Comparison of ENCODE assay signal across 1 cellular context in the genomic region with DNA sequence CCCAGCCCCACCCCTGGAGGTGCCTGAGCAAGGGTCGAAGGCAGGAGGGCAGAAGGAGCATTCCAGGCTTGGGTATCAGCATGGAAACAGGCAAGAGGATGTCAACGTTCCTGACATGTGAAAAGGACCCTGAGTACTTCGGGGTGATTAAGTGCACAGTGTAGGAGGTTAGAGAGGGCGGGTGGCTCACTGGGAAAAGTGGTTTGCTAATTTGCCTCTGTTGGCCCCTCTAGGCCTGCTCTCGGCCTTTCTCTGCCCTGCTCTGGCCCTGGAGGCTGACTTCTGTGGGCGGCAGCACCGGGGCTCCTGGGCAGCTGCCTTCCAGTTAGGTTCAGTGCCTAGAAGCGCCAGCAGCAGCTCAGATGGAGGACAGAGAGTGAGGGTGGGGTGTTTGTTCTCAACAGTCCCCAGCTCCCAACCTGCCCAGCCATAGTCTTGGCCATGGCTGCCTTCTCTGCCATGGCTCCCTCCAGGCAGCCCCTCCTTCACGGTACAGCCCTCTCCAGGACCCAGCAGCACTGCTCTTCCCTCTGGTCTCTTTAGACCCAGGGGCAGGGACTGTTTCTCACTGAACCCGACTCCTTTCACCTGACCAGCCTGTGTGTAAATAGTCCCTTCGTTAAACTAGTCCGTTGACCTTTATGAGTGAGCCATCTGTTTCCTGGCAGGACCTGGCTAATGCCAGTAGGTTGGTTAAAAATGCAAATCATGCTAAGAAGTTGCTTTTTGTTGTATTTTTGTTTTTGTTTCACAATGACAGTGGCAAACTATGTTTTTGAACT.
TF ChIP-seq lines count a peak whose summit lies in the region.

No MANE protein-coding gene starts in this region.

TF ChIP-seq in HepG2, 621 proteins besides CTCF, POLR2A, EP300 and RAD21 (continues in another document):
- TF ChIP-seq ZNF616 (CRISPR knock-in tag; IDR thresholded peaks at IDR 0.05; ENCODE audit: low read depth) (no peak), ZFP36L1 (CRISPR knock-in tag; IDR thresholded peaks at IDR 0.05) (no peak), TEAD2 (CRISPR knock-in tag; IDR thresholded peaks at IDR 0.05) (no peak), CBX1 (IDR thresholded peaks at IDR 0.05; ENCODE audit: low read depth) (no peak), FOSL1 (CRISPR knock-in tag; IDR thresholded peaks at IDR 0.05; ENCODE audit: borderline replicate concordance) (no peak), ZBTB3 (CRISPR knock-in tag; IDR thresholded peaks at IDR 0.05; ENCODE audit: borderline replicate concordance, low read depth) (no peak), ZNF468 (CRISPR knock-in tag; IDR thresholded peaks at IDR 0.05) (no peak), FOXP1 (IDR thresholded peaks at IDR 0.05) (no peak), FOXP1 (CRISPR knock-in tag; IDR thresholded peaks at IDR 0.05) (peak; percentile 27; the same call in 1 of the 2 replicates), ZNF12 (CRISPR knock-in tag; IDR thresholded peaks at IDR 0.05) (no peak), FOXA1 (IDR thresholded peaks at IDR 0.05) (no peak), FOXA1 (CRISPR knock-in tag; IDR thresholded peaks at IDR 0.05) (peak; percentile 27; the same call in 1 of the 2 replicates), ZNF317 (CRISPR knock-in tag; IDR thresholded peaks at IDR 0.05) (no peak), ZNF598 (CRISPR knock-in tag; IDR thresholded peaks at IDR 0.05; ENCODE audit: borderline replicate concordance) (peak; percentile 53; the same call in 1 of the 2 replicates), FOXJ3 (CRISPR knock-in tag; IDR thresholded peaks at IDR 0.05; ENCODE audit: borderline replicate concordance) (no peak), MATR3 (CRISPR knock-in tag; IDR thresholded peaks at IDR 0.05) (no peak), SMARCE1 (IDR thresholded peaks at IDR 0.05; ENCODE audit: borderline replicate concordance) (no peak), ZBTB1 (CRISPR knock-in tag; IDR thresholded peaks at IDR 0.05; ENCODE audit: borderline replicate concordance) (no peak), POLR2G (IDR thresholded peaks at IDR 0.05; ENCODE audit: low read depth, low read length) (no peak), RARG (CRISPR knock-in tag; IDR thresholded peaks at IDR 0.05; ENCODE audit: low read depth) (no peak), ESRRA (CRISPR knock-in tag; IDR thresholded peaks at IDR 0.05; ENCODE audit: low read depth) (0 out of 2 replicates have a peak, but pooled peaks have one; percentile 70), ZNF670 (CRISPR knock-in tag; IDR thresholded peaks at IDR 0.05; ENCODE audit: borderline replicate concordance) (no peak), RBAK (CRISPR knock-in tag; IDR thresholded peaks at IDR 0.05) (peak; percentile 64; the same call in 1 of the 2 replicates), ZNF274 (CRISPR knock-in tag; IDR thresholded peaks at IDR 0.05) (no peak), SRSF1 (optimal IDR thresholded peaks at IDR 0.05; ENCODE audit: low read depth, low read length) (no peak), ZFP36L2 (CRISPR knock-in tag; IDR thresholded peaks at IDR 0.05) (no peak), ZNF296 (CRISPR knock-in tag; conservative IDR thresholded peaks at IDR 0.05) (no peak), HOXA3 (CRISPR knock-in tag; IDR thresholded peaks at IDR 0.05) (0 out of 2 replicates have a peak, but pooled peaks have one; percentile 14), SMAD1 (CRISPR knock-in tag; IDR thresholded peaks at IDR 0.05; ENCODE audit: borderline replicate concordance, low read depth) (no peak), RBFOX2 (IDR thresholded peaks at IDR 0.05; ENCODE audit: low read depth, low read length) (no peak), MED1 (CRISPR knock-in tag; IDR thresholded peaks at IDR 0.05) (no peak), ELF4 (CRISPR knock-in tag; IDR thresholded peaks at IDR 0.05; ENCODE audit: borderline replicate concordance) (no peak), ZBTB8A (CRISPR knock-in tag; IDR thresholded peaks at IDR 0.05; ENCODE audit: borderline replicate concordance, low read depth) (no peak)
- TF ChIP-seq, protein P1, sequence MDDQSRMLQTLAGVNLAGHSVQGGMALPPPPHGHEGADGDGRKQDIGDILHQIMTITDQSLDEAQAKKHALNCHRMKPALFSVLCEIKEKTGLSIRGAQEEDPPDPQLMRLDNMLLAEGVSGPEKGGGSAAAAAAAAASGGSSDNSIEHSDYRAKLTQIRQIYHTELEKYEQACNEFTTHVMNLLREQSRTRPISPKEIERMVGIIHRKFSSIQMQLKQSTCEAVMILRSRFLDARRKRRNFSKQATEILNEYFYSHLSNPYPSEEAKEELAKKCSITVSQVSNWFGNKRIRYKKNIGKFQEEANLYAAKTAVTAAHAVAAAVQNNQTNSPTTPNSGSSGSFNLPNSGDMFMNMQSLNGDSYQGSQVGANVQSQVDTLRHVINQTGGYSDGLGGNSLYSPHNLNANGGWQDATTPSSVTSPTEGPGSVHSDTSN (CRISPR knock-in tag; IDR thresholded peaks at IDR 0.05; ENCODE audit: borderline replicate concordance): no peak
- TF ChIP-seq, protein P2, sequence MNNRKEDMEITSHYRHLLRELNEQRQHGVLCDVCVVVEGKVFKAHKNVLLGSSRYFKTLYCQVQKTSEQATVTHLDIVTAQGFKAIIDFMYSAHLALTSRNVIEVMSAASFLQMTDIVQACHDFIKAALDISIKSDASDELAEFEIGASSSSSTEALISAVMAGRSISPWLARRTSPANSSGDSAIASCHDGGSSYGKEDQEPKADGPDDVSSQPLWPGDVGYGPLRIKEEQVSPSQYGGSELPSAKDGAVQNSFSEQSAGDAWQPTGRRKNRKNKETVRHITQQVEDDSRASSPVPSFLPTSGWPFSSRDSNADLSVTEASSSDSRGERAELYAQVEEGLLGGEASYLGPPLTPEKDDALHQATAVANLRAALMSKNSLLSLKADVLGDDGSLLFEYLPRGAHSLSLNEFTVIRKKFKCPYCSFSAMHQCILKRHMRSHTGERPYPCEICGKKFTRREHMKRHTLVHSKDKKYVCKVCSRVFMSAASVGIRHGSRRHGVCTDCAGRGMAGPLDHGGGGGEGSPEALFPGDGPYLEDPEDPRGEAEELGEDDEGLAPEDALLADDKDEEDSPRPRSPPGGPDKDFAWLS (CRISPR knock-in tag; IDR thresholded peaks at IDR 0.05; ENCODE audit: borderline replicate concordance): no peak
- TF ChIP-seq, protein P3, sequence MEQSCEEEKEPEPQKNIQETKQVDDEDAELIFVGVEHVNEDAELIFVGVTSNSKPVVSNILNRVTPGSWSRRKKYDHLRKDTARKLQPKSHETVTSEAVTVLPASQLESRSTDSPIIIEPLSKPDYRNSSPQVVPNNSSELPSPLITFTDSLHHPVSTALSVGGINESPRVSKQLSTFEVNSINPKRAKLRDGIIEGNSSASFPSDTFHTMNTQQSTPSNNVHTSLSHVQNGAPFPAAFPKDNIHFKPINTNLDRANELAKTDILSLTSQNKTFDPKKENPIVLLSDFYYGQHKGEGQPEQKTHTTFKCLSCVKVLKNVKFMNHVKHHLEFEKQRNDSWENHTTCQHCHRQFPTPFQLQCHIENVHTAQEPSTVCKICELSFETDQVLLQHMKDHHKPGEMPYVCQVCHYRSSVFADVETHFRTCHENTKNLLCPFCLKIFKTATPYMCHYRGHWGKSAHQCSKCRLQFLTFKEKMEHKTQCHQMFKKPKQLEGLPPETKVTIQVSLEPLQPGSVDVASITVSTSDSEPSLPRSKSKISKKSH (CRISPR knock-in tag; IDR thresholded peaks at IDR 0.05; ENCODE audit: borderline replicate concordance): no peak
- TF ChIP-seq, protein P4, sequence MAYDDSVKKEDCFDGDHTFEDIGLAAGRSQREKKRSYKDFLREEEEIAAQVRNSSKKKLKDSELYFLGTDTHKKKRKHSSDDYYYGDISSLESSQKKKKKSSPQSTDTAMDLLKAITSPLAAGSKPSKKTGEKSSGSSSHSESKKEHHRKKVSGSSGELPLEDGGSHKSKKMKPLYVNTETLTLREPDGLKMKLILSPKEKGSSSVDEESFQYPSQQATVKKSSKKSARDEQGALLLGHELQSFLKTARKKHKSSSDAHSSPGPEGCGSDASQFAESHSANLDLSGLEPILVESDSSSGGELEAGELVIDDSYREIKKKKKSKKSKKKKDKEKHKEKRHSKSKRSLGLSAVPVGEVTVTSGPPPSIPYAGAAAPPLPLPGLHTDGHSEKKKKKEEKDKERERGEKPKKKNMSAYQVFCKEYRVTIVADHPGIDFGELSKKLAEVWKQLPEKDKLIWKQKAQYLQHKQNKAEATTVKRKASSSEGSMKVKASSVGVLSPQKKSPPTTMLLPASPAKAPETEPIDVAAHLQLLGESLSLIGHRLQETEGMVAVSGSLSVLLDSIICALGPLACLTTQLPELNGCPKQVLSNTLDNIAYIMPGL (CRISPR knock-in tag; IDR thresholded peaks at IDR 0.05; ENCODE audit: borderline replicate concordance in 1 of 2, low read depth in 1 of 2): no peak
- TF ChIP-seq, protein P5, sequence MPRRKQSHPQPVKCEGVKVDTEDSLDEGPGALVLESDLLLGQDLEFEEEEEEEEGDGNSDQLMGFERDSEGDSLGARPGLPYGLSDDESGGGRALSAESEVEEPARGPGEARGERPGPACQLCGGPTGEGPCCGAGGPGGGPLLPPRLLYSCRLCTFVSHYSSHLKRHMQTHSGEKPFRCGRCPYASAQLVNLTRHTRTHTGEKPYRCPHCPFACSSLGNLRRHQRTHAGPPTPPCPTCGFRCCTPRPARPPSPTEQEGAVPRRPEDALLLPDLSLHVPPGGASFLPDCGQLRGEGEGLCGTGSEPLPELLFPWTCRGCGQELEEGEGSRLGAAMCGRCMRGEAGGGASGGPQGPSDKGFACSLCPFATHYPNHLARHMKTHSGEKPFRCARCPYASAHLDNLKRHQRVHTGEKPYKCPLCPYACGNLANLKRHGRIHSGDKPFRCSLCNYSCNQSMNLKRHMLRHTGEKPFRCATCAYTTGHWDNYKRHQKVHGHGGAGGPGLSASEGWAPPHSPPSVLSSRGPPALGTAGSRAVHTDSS (CRISPR knock-in tag; conservative IDR thresholded peaks at IDR 0.05): no peak
- TF ChIP-seq, protein P6, sequence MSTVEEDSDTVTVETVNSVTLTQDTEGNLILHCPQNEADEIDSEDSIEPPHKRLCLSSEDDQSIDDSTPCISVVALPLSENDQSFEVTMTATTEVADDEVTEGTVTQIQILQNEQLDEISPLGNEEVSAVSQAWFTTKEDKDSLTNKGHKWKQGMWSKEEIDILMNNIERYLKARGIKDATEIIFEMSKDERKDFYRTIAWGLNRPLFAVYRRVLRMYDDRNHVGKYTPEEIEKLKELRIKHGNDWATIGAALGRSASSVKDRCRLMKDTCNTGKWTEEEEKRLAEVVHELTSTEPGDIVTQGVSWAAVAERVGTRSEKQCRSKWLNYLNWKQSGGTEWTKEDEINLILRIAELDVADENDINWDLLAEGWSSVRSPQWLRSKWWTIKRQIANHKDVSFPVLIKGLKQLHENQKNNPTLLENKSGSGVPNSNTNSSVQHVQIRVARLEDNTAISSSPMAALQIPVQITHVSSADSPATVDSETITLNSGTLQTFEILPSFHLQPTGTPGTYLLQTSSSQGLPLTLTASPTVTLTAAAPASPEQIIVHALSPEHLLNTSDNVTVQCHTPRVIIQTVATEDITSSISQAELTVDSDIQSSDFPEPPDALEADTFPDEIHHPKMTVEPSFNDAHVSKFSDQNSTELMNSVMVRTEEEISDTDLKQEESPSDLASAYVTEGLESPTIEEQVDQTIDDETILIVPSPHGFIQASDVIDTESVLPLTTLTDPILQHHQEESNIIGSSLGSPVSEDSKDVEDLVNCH (CRISPR knock-in tag; IDR thresholded peaks at IDR 0.05): no peak
- TF ChIP-seq, protein P7, sequence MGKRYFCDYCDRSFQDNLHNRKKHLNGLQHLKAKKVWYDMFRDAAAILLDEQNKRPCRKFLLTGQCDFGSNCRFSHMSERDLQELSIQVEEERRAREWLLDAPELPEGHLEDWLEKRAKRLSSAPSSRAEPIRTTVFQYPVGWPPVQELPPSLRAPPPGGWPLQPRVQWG (CRISPR knock-in tag; IDR thresholded peaks at IDR 0.05; ENCODE audit: borderline replicate concordance, low read depth): no peak
- TF ChIP-seq, protein P8, sequence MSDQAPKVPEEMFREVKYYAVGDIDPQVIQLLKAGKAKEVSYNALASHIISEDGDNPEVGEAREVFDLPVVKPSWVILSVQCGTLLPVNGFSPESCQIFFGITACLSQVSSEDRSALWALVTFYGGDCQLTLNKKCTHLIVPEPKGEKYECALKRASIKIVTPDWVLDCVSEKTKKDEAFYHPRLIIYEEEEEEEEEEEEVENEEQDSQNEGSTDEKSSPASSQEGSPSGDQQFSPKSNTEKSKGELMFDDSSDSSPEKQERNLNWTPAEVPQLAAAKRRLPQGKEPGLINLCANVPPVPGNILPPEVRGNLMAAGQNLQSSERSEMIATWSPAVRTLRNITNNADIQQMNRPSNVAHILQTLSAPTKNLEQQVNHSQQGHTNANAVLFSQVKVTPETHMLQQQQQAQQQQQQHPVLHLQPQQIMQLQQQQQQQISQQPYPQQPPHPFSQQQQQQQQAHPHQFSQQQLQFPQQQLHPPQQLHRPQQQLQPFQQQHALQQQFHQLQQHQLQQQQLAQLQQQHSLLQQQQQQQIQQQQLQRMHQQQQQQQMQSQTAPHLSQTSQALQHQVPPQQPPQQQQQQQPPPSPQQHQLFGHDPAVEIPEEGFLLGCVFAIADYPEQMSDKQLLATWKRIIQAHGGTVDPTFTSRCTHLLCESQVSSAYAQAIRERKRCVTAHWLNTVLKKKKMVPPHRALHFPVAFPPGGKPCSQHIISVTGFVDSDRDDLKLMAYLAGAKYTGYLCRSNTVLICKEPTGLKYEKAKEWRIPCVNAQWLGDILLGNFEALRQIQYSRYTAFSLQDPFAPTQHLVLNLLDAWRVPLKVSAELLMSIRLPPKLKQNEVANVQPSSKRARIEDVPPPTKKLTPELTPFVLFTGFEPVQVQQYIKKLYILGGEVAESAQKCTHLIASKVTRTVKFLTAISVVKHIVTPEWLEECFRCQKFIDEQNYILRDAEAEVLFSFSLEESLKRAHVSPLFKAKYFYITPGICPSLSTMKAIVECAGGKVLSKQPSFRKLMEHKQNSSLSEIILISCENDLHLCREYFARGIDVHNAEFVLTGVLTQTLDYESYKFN (CRISPR knock-in tag; conservative IDR thresholded peaks at IDR 0.05): no peak
